8 cellular contexts compared by ENCODE assay signal in genomic region chr17:80833952-80834895, GRCh38.
DNase-seq lines count a peak whose midpoint lies in the region; ATAC-seq and TF ChIP-seq lines count a peak whose summit lies in the region.

No MANE protein-coding gene starts in this region.

- no peaks in the 10 kb centered on the region for H3K27me3 ChIP-seq in foreskin keratinocyte

- H3K27ac ChIP-seq in foreskin keratinocyte, result peak overlapping the region; percentile 96

- no peak for ATAC-seq in foreskin keratinocyte
- no peak for ATAC-seq in GM18873 (IDR thresholded peaks at IDR 0.05; ENCODE audit: low FRiP score, unreplicated experiment)
- ATAC-seq in GM21528 (IDR thresholded peaks at IDR 0.05; ENCODE audit: low FRiP score, unreplicated experiment), result no peak

- peak overlapping the region; percentile 43 for H3K4me3 ChIP-seq in skeletal muscle cell (ENCODE audit: low read depth, low read length)

- TF ChIP-seq CTCF in foreskin keratinocyte (conservative IDR thresholded peaks at IDR 0.05), result no peak

- peak; percentile 90 for DNase-seq in EH (ENCODE audit: low read depth)
- peak; percentile 79 for DNase-seq in T1000 (lab: John Stamatoyannopoulos, UW)
- DNase-seq in foreskin keratinocyte, result no peak
- peak; percentile 72 for DNase-seq in skeletal muscle cell (ENCODE audit: low read depth)
- DNase-seq in iPS-NIHi11 (ENCODE audit: low spot score), result no peak
- no peak for DNase-seq in GF-D8 (lab: John Stamatoyannopoulos, UW)

- no peaks in the 10 kb centered on the region for H3K4me1 ChIP-seq in foreskin keratinocyte

Comparison
In these comparisons a context has a peak if more than half of its experiments do, and no peak if none do; other contexts are left out.
1. DNase-seq: peak in EH (single experiment), T1000 (single experiment) and skeletal muscle cell (single experiment); none in foreskin keratinocyte (0 of 2), iPS-NIHi11 (single experiment) and GF-D8 (single experiment).